ENCODE assay signal across 34 cellular contexts in genomic region chr6:146670161-146670560, GRCh38.
A peak's percentile ranks its signal among the peaks of the same experiment; 100 is the strongest.
DNase-seq lines count a peak whose midpoint lies in the region; ATAC-seq, FAIRE-seq and TF ChIP-seq lines count a peak whose summit lies in the region.
"Had no signal": no experiment of that assay in that cellular context is flagged by ENCODE, and none has a peak within 500 bp of the region (broad histone marks: within the 10 kb centered on the region; RNA-seq: fewer than 3 reads in every experiment).

No MANE protein-coding gene starts in this region.

- no peaks in the 10 kb centered on the region for H3K36me3 ChIP-seq in GM12878 (ENCODE audit: control insufficient read depth in 2 of 2, insufficient read depth in 2 of 2, low read length in 1 of 2)
- H3K36me3 ChIP-seq: BE2C, gastrocnemius medialis, stomach, tibial artery had no signal

- peaks cover 18% of the 10 kb centered on the region for H3K27me3 Mint-ChIP-seq in T-helper 17 cell

- no peaks in the 10 kb centered on the region for H3K9me3 ChIP-seq in GM12878 (replicated peaks; ENCODE audit: control insufficient read depth, insufficient read depth, low read length)
- no peaks in the 10 kb centered on the region for H3K9me3 ChIP-seq in T-helper 17 cell (ENCODE audit: control insufficient read depth, low read length, poor library complexity, severe bottlenecking)
- H3K9me3 ChIP-seq: BE2C, body of pancreas, gastrocnemius medialis, SK-N-SH, stomach, tibial artery had no signal

- no peaks in the 10 kb centered on the region for H3K79me2 ChIP-seq in GM12878 (ENCODE audit: control insufficient read depth, insufficient read depth, low read length)

- no peak overlapping the region for H3K27ac Mint-ChIP-seq in T-helper 17 cell
- H3K27ac Mint-ChIP-seq: activated naive CD8-positive, alpha-beta T cell treated with anti-CD3 and anti-CD28 coated beads, Interleukin-2, amount 10 ng/mL, durations not matched to agents 7 days and 5 days; immature natural killer cell; naive thymus-derived CD8-positive, alpha-beta T cell had no signal

- H3K4me1 ChIP-seq in GM12878 (ENCODE audit: control insufficient read depth, insufficient read depth, low read length), result no peaks in the 10 kb centered on the region
- H3K4me1 ChIP-seq: BE2C, body of pancreas, gastrocnemius medialis, stomach, tibial artery had no signal

- no peak overlapping the region for H3K9ac ChIP-seq in GM12878 (ENCODE audit: control insufficient read depth, insufficient read depth, low read length)
- H3K9ac ChIP-seq: SK-N-SH had no signal

- RAD21 ChIA-PET in GM12878 (lab: Charles Lee; ENCODE audit: unreplicated experiment), result no interaction called here

- no peak for FAIRE-seq in GM12878 (lab: Jason Lieb, UNC)

- no peak for TF ChIP-seq POLR2A in GM12878 (IDR thresholded peaks at IDR 0.05; ENCODE audit: low read depth, low read length)

- POLR2A ChIA-PET in GM12878 (lab: Charles Lee), result no interaction called here

- 4% methylated on average over 4 of the region's 4 CpGs for WGBS in GM12878 (ENCODE audit: insufficient coverage, insufficient replicate concordance, low lambda C conversion rate, missing lambda C conversion rate)

- TF ChIP-seq RAD21 in GM12878 (IDR thresholded peaks at IDR 0.05; ENCODE audit: insufficient read depth, low read depth, low read length), result no peak

- H2AFZ ChIP-seq in GM12878 (ENCODE audit: control insufficient read depth, low read depth, low read length), result no peak overlapping the region

- SMC1A ChIA-PET in GM12878 (lab: Charles Lee; ENCODE audit: uncharacterized antibody, unreplicated experiment), result no interaction called here

- TF ChIP-seq CTCF in AG10803 (conservative IDR thresholded peaks at IDR 0.05; ENCODE audit: low read length), result no peak
- TF ChIP-seq CTCF in GM12878 (IDR thresholded peaks at IDR 0.05 in 2 of 3, conservative IDR thresholded peaks at IDR 0.05 in 1 of 3; ENCODE audit: control insufficient read depth in 2 of 3, extremely low read depth in 1 of 3, insufficient read depth in 1 of 3, low read depth in 3 of 3, low read length in 3 of 3), result no peak

- H3K4me2 ChIP-seq in GM12878 (ENCODE audit: control insufficient read depth, insufficient read depth), result no peak overlapping the region
- H3K4me2 ChIP-seq: SK-N-SH had no signal

- CTCF ChIA-PET in GM12878 (lab: Yijun Ruan, JAX), result no interaction called here

- no peak overlapping the region for H3K4me3 Mint-ChIP-seq in T-helper 17 cell
- H3K4me3 Mint-ChIP-seq: activated naive CD8-positive, alpha-beta T cell treated with anti-CD3 and anti-CD28 coated beads, Interleukin-2, amount 10 ng/mL, durations not matched to agents 7 days and 5 days; immature natural killer cell; naive thymus-derived CD8-positive, alpha-beta T cell had no signal

- DNase-seq in AG10803 (ENCODE audit: low read depth), result peak; percentile 6
- DNase-seq in M059J (ENCODE audit: low read depth), result peak; percentile 62
- no peak for DNase-seq in GM12878 (ENCODE audit: low read depth, low spot score)
- DNase-seq in iris pigment epithelial cell (ENCODE audit: low read depth), result peak; percentile 45
- DNase-seq in hypothalamus (lab: John Stamatoyannopoulos, UW), result no peak
- DNase-seq in T-helper 17 cell, result no peak
- no peak for DNase-seq in Ammon's horn (ENCODE audit: low spot score)
- DNase-seq in pons (ENCODE audit: low spot score), result no peak
- DNase-seq: activated CD4-positive, alpha-beta T cell treated with anti-CD3 and anti-CD28 coated beads for 48 hours; activated CD8-positive, alpha-beta memory T cell treated with anti-CD3 and anti-CD28 coated beads for 24 hours; activated gamma-delta T cell; activated naive CD8-positive, alpha-beta T cell treated with anti-CD3 and anti-CD28 coated beads, Interleukin-2, amount 10 ng/mL, durations not matched to agents 7 days and 5 days; activated T-cell treated with anti-CD3 and anti-CD28 coated beads, Interleukin-2, amount 50 U/mL, for 1 hour; BE2C; body of pancreas; DMS53; gastrocnemius medialis; GF-D8; hippocampal formation; immature natural killer cell; KG1; midbrain; naive thymus-derived CD8-positive, alpha-beta T cell; NCI-H1436; NCI-H2107; NCI-H446 treated with DMSO at 0.1 percent for 48 hours; nucleus accumbens; SK-N-SH; stimulated activated CD8-positive, alpha-beta memory T cell treated with anti-CD3 and anti-CD28 coated beads, Interleukin-4, amount 100 ng/mL, for 48 hours; stomach; T-helper 2 cell; tibial artery had no signal

- no peaks in the 10 kb centered on the region for H3K27me3 ChIP-seq in GM12878 (replicated peaks in 1 of 2; ENCODE audit: control insufficient read depth in 2 of 2, insufficient read depth in 2 of 2, low read length in 1 of 2)
- H3K27me3 ChIP-seq: BE2C, body of pancreas, gastrocnemius medialis, stomach, tibial artery had no signal

- H3K27ac ChIP-seq in GM12878 (ENCODE audit: control insufficient read depth, insufficient read depth), result no peak overlapping the region
- H3K27ac ChIP-seq: body of pancreas, gastrocnemius medialis, skin epidermis, stomach, tibial artery, VCaP had no signal

- H3K4me3 ChIP-seq in AG10803 (ENCODE audit: low read length) (no peak overlapping the region), GM12878 (no peak overlapping the region)
- H3K4me3 ChIP-seq: body of pancreas, gastrocnemius medialis, skin epidermis, stomach, tibial artery had no signal

- no peaks in the 10 kb centered on the region for H3K36me3 Mint-ChIP-seq in T-helper 17 cell (ENCODE audit: low read depth)
- H3K36me3 Mint-ChIP-seq: activated naive CD8-positive, alpha-beta T cell treated with anti-CD3 and anti-CD28 coated beads, Interleukin-2, amount 10 ng/mL, durations not matched to agents 7 days and 5 days; immature natural killer cell; naive thymus-derived CD8-positive, alpha-beta T cell had no signal

- in situ Hi-C loops in GM12878 (cut with MboI), result no loop called here

- BruUV-seq in GM12878 (replicated peaks; lab: Mats Ljungman, UMichigan), result no TSS peak

- no peaks in the 10 kb centered on the region for H3K4me1 Mint-ChIP-seq in T-helper 17 cell
- H3K4me1 Mint-ChIP-seq: activated naive CD8-positive, alpha-beta T cell treated with anti-CD3 and anti-CD28 coated beads, Interleukin-2, amount 10 ng/mL, durations not matched to agents 7 days and 5 days; immature natural killer cell; naive thymus-derived CD8-positive, alpha-beta T cell had no signal

- intact Hi-C loops in GM12878 (cut with micrococcal nuclease; ENCODE audit: unreplicated experiment), result no loop called here

- ATAC-seq in GM12878 (peak; percentile 63), T-helper 17 cell (no peak)
- ATAC-seq: body of pancreas; gastrocnemius medialis; naive thymus-derived CD8-positive, alpha-beta T cell had no signal

- TF ChIP-seq EP300 in GM12878 (IDR thresholded peaks at IDR 0.05; ENCODE audit: borderline replicate concordance in 1 of 2, control insufficient read depth in 1 of 2, low read depth in 2 of 2, low read length in 2 of 2), result no peak

- H4K20me1 ChIP-seq in GM12878 (ENCODE audit: control insufficient read depth, insufficient read depth), result no peaks in the 10 kb centered on the region

TF ChIP-seq in GM12878, 131 proteins besides CTCF, POLR2A, EP300 and RAD21:
- TF ChIP-seq ZBED1 (IDR thresholded peaks at IDR 0.05; ENCODE audit: borderline replicate concordance) (no peak), SMC3 (IDR thresholded peaks at IDR 0.05; ENCODE audit: borderline replicate concordance, low read length) (no peak), MXI1 (IDR thresholded peaks at IDR 0.05; ENCODE audit: low read depth, low read length) (no peak), ZNF274 (IDR thresholded peaks at IDR 0.05; ENCODE audit: insufficient read depth, insufficient read length) (no peak), USF2 (IDR thresholded peaks at IDR 0.05; ENCODE audit: borderline replicate concordance, low read depth, low read length) (no peak), NBN (IDR thresholded peaks at IDR 0.05) (no peak), TAF1 (IDR thresholded peaks at IDR 0.05; ENCODE audit: borderline replicate concordance, low read depth, low read length) (no peak)

Comparison
In these comparisons a context has a peak if more than half of its experiments do, and no peak if none do; other contexts are left out.
1. DNase-seq: peak in AG10803 (single experiment), M059J (single experiment) and iris pigment epithelial cell (single experiment); none in GM12878 (single experiment), hypothalamus (0 of 51), T-helper 17 cell (0 of 3), Ammon's horn (single experiment) and pons (single experiment).